17 cellular contexts compared by ENCODE assay signal in the genomic region with DNA sequence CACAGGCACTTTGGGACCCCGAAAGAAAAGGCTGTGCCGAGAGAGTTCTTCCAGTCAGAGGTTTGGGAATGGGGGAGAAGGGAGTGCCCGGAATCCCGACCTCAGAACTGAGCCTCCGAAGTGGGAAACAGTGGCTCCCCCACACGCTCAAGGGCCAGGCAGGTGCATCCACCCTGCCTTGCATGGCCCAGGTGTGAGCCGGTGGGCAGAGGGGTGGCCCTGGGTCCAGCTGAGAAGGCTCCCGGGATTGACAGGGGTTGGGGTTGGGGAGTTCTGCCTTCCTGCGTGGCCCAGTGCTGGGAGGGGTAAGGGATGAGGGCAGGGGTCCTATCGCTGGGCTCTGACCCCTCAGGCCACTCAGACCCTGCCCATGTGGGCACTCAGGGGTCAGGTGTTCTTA.
DNase-seq lines count a peak whose midpoint lies in the region; ATAC-seq and TF ChIP-seq lines count a peak whose summit lies in the region.
"Had no signal": no experiment of that assay in that cellular context is flagged by ENCODE, and none has a peak within 500 bp of the region (broad histone marks: within the 10 kb centered on the region; RNA-seq: fewer than 3 reads in every experiment).

No MANE protein-coding gene starts in this region.

- intact Hi-C loops in thyroid gland (cut with DNase I), result no loop called here

- H3K36me3 ChIP-seq in thyroid gland, result no peaks in the 10 kb centered on the region

- H3K4me1 Mint-ChIP-seq in activated T-cell treated with anti-CD3 and anti-CD28 coated beads, Interleukin-2, amount 50 U/mL, for 72 hours (ENCODE audit: low read depth), result peaks cover 3% of the 10 kb centered on the region
- H3K4me1 Mint-ChIP-seq in activated T-cell treated with anti-CD3 and anti-CD28 coated beads, Interleukin-2, amount 50 U/mL, for 24 hours (ENCODE audit: low read depth), result peaks cover 2% of the 10 kb centered on the region
- peaks cover 4 to 6% of the 10 kb centered on the region in 2 donors for H3K4me1 Mint-ChIP-seq in stimulated activated naive B cell treated with anti-CD40 and anti-IgM and Interleukin-4, amounts not matched to agents 10 μg/mL and 1 μg/mL and 100 μg/mL, for 72 hours
- H3K4me1 Mint-ChIP-seq: central memory CD8-positive, alpha-beta T cell had no signal

- no peak overlapping the region for H3K4me3 ChIP-seq in thyroid gland (replicated peaks in 1 of 3)

- H3K9me3 ChIP-seq in thyroid gland, result no peaks in the 10 kb centered on the region

- peaks cover 0 to 3% of the 10 kb centered on the region in 2 donors for H3K36me3 Mint-ChIP-seq in activated T-cell treated with anti-CD3 and anti-CD28 coated beads, Interleukin-2, amount 50 U/mL, for 72 hours (ENCODE audit: insufficient read depth in 2 of 2)
- no peaks in the 10 kb centered on the region for H3K36me3 Mint-ChIP-seq in activated T-cell treated with anti-CD3 and anti-CD28 coated beads, Interleukin-2, amount 50 U/mL, for 24 hours (ENCODE audit: low read depth)
- no peaks in the 10 kb centered on the region for H3K36me3 Mint-ChIP-seq in stimulated activated naive B cell treated with anti-CD40 and anti-IgM and Interleukin-4, amounts not matched to agents 10 μg/mL and 1 μg/mL and 100 μg/mL, for 72 hours
- H3K36me3 Mint-ChIP-seq: T-cell had no signal

- H3K9me3 Mint-ChIP-seq in activated T-cell treated with anti-CD3 and anti-CD28 coated beads, Interleukin-2, amount 50 U/mL, for 72 hours, result no peaks in the 10 kb centered on the region
- no peaks in the 10 kb centered on the region for H3K9me3 Mint-ChIP-seq in activated T-cell treated with anti-CD3 and anti-CD28 coated beads, Interleukin-2, amount 50 U/mL, for 24 hours
- no peaks in the 10 kb centered on the region for H3K9me3 Mint-ChIP-seq in stimulated activated naive B cell treated with anti-CD40 and anti-IgM and Interleukin-4, amounts not matched to agents 10 μg/mL and 1 μg/mL and 100 μg/mL, for 72 hours
- H3K9me3 Mint-ChIP-seq: central memory CD8-positive, alpha-beta T cell had no signal

- no peak for DNase-seq in activated T-cell treated with anti-CD3 and anti-CD28 coated beads, Interleukin-2, amount 50 U/mL, for 72 hours
- DNase-seq in activated T-cell treated with anti-CD3 and anti-CD28 coated beads, Interleukin-2, amount 50 U/mL, for 24 hours, result no peak
- DNase-seq in stimulated activated naive B cell treated with anti-CD40 and anti-IgM and Interleukin-4, amounts not matched to agents 10 μg/mL and 1 μg/mL and 100 μg/mL, for 72 hours, result no peak
- no peak for DNase-seq in HK-2 (ENCODE audit: unreplicated experiment)
- DNase-seq in thyroid gland, result no peak
- DNase-seq: activated CD4-positive, CD25-positive, alpha-beta regulatory T cell treated with anti-CD3 and anti-CD28 coated beads, Interleukin-2, amount 50 U/mL, for 72 hours; activated T-cell treated with anti-CD3 and anti-CD28 coated beads for 4 hours; GDM1; mesenchymal stem cell; NCI-H1930; NCI-H69; stimulated activated CD4-positive, alpha-beta T cell treated with anti-CD3 and anti-CD28 coated beads, Interleukin-2, amount 100 ng/mL, for 48 hours; T-cell had no signal

- TF ChIP-seq POLR2A in thyroid gland (IDR thresholded peaks at IDR 0.05), result no peak

- H3K4me3 Mint-ChIP-seq in activated T-cell treated with anti-CD3 and anti-CD28 coated beads, Interleukin-2, amount 50 U/mL, for 72 hours, result peak overlapping the region; percentile 59 to 63
- no peak overlapping the region for H3K4me3 Mint-ChIP-seq in activated T-cell treated with anti-CD3 and anti-CD28 coated beads, Interleukin-2, amount 50 U/mL, for 24 hours
- H3K4me3 Mint-ChIP-seq in stimulated activated naive B cell treated with anti-CD40 and anti-IgM and Interleukin-4, amounts not matched to agents 10 μg/mL and 1 μg/mL and 100 μg/mL, for 72 hours, result peak overlapping the region; percentile 74 to 77
- H3K4me3 Mint-ChIP-seq: central memory CD8-positive, alpha-beta T cell had no signal

- no peak overlapping the region for H3K27ac Mint-ChIP-seq in activated T-cell treated with anti-CD3 and anti-CD28 coated beads, Interleukin-2, amount 50 U/mL, for 72 hours
- H3K27ac Mint-ChIP-seq in activated T-cell treated with anti-CD3 and anti-CD28 coated beads, Interleukin-2, amount 50 U/mL, for 24 hours, result no peak overlapping the region
- peak overlapping the region; percentile 51 for H3K27ac Mint-ChIP-seq in stimulated activated naive B cell treated with anti-CD40 and anti-IgM and Interleukin-4, amounts not matched to agents 10 μg/mL and 1 μg/mL and 100 μg/mL, for 72 hours
- H3K27ac Mint-ChIP-seq: T-cell had no signal

- no peaks in the 10 kb centered on the region for H3K27me3 ChIP-seq in thyroid gland

- H3K4me1 ChIP-seq in thyroid gland, result no peaks in the 10 kb centered on the region

- peaks cover 12% of the 10 kb centered on the region for H3K27me3 Mint-ChIP-seq in activated T-cell treated with anti-CD3 and anti-CD28 coated beads, Interleukin-2, amount 50 U/mL, for 72 hours (ENCODE audit: low read depth)
- peaks cover 36% of the 10 kb centered on the region for H3K27me3 Mint-ChIP-seq in activated T-cell treated with anti-CD3 and anti-CD28 coated beads, Interleukin-2, amount 50 U/mL, for 24 hours
- H3K27me3 Mint-ChIP-seq in stimulated activated naive B cell treated with anti-CD40 and anti-IgM and Interleukin-4, amounts not matched to agents 10 μg/mL and 1 μg/mL and 100 μg/mL, for 72 hours, result peaks cover 11 to 26% of the 10 kb centered on the region in 2 donors
- H3K27me3 Mint-ChIP-seq: central memory CD8-positive, alpha-beta T cell had no signal

- no peak for TF ChIP-seq CTCF in thyroid gland (IDR thresholded peaks at IDR 0.05)

- H3K27ac ChIP-seq in thyroid gland, result no peak overlapping the region

- 59 to 73% methylated on average over 2 to 10 of the region's 10 CpGs for WGBS in thyroid gland, 2 donors

- no peak for ATAC-seq in activated T-cell treated with anti-CD3 and anti-CD28 coated beads, Interleukin-2, amount 50 U/mL, for 72 hours (replicated peaks in 1 of 2)
- ATAC-seq in GM21526 (IDR thresholded peaks at IDR 0.05; ENCODE audit: low FRiP score, unreplicated experiment) (peak; percentile 17), HG03378 (IDR thresholded peaks at IDR 0.05; ENCODE audit: unreplicated experiment) (peak; percentile 30), HG03135 (IDR thresholded peaks at IDR 0.05; ENCODE audit: unreplicated experiment) (no peak)
- peak; percentile 8 to 20 for ATAC-seq in stimulated activated naive B cell treated with anti-CD40 and anti-IgM and Interleukin-4, amounts not matched to agents 10 μg/mL and 1 μg/mL and 100 μg/mL, for 72 hours (replicated peaks)

Comparison
In these comparisons a context has a peak if more than half of its experiments do, and no peak if none do; other contexts are left out.
1. ATAC-seq: peak in GM21526 (single experiment), HG03378 (single experiment) and stimulated activated naive B cell treated with anti-CD40 and anti-IgM and Interleukin-4, amounts not matched to agents 10 μg/mL and 1 μg/mL and 100 μg/mL, for 72 hours (2 of 2); none in activated T-cell treated with anti-CD3 and anti-CD28 coated beads, Interleukin-2, amount 50 U/mL, for 72 hours (0 of 2) and HG03135 (single experiment).